In the genomic region with DNA sequence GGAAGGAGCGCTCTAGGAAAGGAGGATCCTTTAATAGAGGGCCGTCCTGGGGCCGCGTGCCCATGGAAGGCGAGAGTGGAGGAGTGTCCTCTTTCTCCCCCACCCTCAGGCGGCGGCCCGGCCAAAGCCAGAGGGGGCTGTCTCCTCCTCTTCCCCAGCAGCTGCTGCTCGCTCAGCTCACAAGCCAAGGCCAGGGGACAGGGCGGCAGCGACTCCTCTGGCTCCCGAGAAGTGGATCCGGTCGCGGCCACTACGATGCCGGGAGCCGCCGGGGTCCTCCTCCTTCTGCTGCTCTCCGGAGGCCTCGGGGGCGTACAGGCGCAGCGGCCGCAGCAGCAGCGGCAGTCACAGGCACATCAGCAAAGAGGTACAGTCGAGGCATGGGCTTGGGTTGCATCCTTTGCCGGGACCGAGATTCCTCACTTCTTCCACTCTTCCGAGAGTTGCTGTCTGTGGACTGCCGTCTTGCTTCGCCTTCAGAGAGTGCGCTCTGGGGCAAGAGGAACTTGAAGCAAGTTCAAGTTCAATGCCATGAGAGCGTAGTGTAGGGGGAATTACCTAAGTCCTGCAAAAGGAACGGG, we compare ENCODE assay signal across 8 cellular contexts. TPM values are rescaled to one million over a fixed set of nuclear protein-coding genes. Genes with fewer than 3 reads are reported as not detected.
DNase-seq lines count a peak whose midpoint lies in the region; ATAC-seq and TF ChIP-seq lines count a peak whose summit lies in the region.

A gene with protein sequence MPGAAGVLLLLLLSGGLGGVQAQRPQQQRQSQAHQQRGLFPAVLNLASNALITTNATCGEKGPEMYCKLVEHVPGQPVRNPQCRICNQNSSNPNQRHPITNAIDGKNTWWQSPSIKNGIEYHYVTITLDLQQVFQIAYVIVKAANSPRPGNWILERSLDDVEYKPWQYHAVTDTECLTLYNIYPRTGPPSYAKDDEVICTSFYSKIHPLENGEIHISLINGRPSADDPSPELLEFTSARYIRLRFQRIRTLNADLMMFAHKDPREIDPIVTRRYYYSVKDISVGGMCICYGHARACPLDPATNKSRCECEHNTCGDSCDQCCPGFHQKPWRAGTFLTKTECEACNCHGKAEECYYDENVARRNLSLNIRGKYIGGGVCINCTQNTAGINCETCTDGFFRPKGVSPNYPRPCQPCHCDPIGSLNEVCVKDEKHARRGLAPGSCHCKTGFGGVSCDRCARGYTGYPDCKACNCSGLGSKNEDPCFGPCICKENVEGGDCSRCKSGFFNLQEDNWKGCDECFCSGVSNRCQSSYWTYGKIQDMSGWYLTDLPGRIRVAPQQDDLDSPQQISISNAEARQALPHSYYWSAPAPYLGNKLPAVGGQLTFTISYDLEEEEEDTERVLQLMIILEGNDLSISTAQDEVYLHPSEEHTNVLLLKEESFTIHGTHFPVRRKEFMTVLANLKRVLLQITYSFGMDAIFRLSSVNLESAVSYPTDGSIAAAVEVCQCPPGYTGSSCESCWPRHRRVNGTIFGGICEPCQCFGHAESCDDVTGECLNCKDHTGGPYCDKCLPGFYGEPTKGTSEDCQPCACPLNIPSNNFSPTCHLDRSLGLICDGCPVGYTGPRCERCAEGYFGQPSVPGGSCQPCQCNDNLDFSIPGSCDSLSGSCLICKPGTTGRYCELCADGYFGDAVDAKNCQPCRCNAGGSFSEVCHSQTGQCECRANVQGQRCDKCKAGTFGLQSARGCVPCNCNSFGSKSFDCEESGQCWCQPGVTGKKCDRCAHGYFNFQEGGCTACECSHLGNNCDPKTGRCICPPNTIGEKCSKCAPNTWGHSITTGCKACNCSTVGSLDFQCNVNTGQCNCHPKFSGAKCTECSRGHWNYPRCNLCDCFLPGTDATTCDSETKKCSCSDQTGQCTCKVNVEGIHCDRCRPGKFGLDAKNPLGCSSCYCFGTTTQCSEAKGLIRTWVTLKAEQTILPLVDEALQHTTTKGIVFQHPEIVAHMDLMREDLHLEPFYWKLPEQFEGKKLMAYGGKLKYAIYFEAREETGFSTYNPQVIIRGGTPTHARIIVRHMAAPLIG (N-terminal part only) (plus strand): TSS at position 148 of the 581 bp plus-strand sequence. CDS start 108 bp downstream, at position 256.

- ATAC-seq in upper lobe of right lung (peak; percentile 88), GM18517 (IDR thresholded peaks at IDR 0.05; ENCODE audit: unreplicated experiment) (no peak), GM21423 (IDR thresholded peaks at IDR 0.05; ENCODE audit: unreplicated experiment) (no peak)

- no peaks in the 10 kb centered on the region for H3K36me3 ChIP-seq in muscle layer of colon (ENCODE audit: insufficient read depth, low read length)
- no peaks in the 10 kb centered on the region for H3K36me3 ChIP-seq in upper lobe of right lung

- in situ Hi-C loops in SK-MEL-5 (cut with HindIII; ENCODE audit: low pct_unique_long_range_greater_than_20kb, low sequenced_read_pairs): no loop called here

- H3K4me1 ChIP-seq in muscle layer of colon (ENCODE audit: insufficient read depth, low read length): no peaks in the 10 kb centered on the region
- no peaks in the 10 kb centered on the region for H3K4me1 ChIP-seq in upper lobe of right lung

- intact Hi-C loops in upper lobe of right lung (cut with DNase I): no loop called here

- H3K27ac ChIP-seq in muscle layer of colon (ENCODE audit: low read depth, low read length) (no peak within 1 kb of the TSS), upper lobe of right lung (peak within 1 kb of the TSS; percentile 55)

- TF ChIP-seq CTCF in fibroblast of the aortic adventitia (IDR thresholded peaks at IDR 0.05; ENCODE audit: insufficient read depth, low read length): peak; percentile 22
- no peak for TF ChIP-seq CTCF in upper lobe of right lung (IDR thresholded peaks at IDR 0.05)

- DNase-seq in EH (ENCODE audit: low read depth): peak; percentile 87
- DNase-seq in SK-MEL-5 (ENCODE audit: low read depth, low spot score): peak; percentile 39
- DNase-seq in fibroblast of the aortic adventitia (ENCODE audit: low read depth): peak; percentile 78
- peak; percentile 78 for DNase-seq in upper lobe of right lung
- no peak for DNase-seq in NCI-H446 (lab: John Stamatoyannopoulos, UW)

- no peaks in the 10 kb centered on the region for H3K27me3 ChIP-seq in muscle layer of colon (ENCODE audit: control insufficient read depth in 1 of 2, insufficient read depth in 2 of 2, low read length in 2 of 2)
- H3K27me3 ChIP-seq in upper lobe of right lung: no peaks in the 10 kb centered on the region

- H3K4me3 ChIP-seq in fibroblast of the aortic adventitia (ENCODE audit: low read depth, low read length) (peak within 1 kb of the TSS; percentile 80), muscle layer of colon (ENCODE audit: low read depth in 1 of 2, low read length in 2 of 2) (peak within 1 kb of the TSS; percentile 17 to 58), upper lobe of right lung (peak within 1 kb of the TSS; percentile 52)

- H3K9ac ChIP-seq in muscle layer of colon (ENCODE audit: low read length): no peak within 1 kb of the TSS

- H3K9me3 ChIP-seq in muscle layer of colon (ENCODE audit: low read length) (no peaks in the 10 kb centered on the region), upper lobe of right lung (no peaks in the 10 kb centered on the region)

RNA-seq across cellular contexts. Expression of the gene that starts here (rescaled TPM):
- 1.3 TPM in 2 replicates for total RNA-seq in SK-MEL-5 (2014; rRNA removed; shearing (Covaris generic))
- polyA plus RNA-seq in SK-MEL-5 (2015; cell fraction: cytosol; rRNA removed): 2.1 and 3.8 TPM in 2 replicates
- 4.6 and 9.2 TPM in 2 replicates for polyA plus RNA-seq in SK-MEL-5 (2015; cell fraction: nucleus; rRNA removed)
- total RNA-seq in fibroblast of the aortic adventitia (ENCODE audit: low replicate concordance) (99.1 and 103 TPM in 2 replicates), upper lobe of right lung (42.1 TPM)

Comparison
In these comparisons a context has a peak if more than half of its experiments do, and no peak if none do; other contexts are left out.
1. RNA of the gene that starts here (total RNA-seq): 99.1 to 103 TPM in fibroblast of the aortic adventitia and 42.1 TPM in upper lobe of right lung (single experiment); 1.3 TPM in SK-MEL-5; every median in the first group is over 10 times any median in the second.
2. DNase-seq: peak in EH (single experiment), SK-MEL-5 (single experiment), fibroblast of the aortic adventitia (single experiment) and upper lobe of right lung (single experiment); none in NCI-H446 (0 of 2).
3. Peak in every context shown above with its lines, with median percentiles within 50 percentile points of each other: H3K4me3 ChIP-seq.